Comparison of ENCODE assay signal across 1 cellular context in genomic region chr1:39615086-39615662, GRCh38.
TF ChIP-seq lines count a peak whose summit lies in the region.

No MANE protein-coding gene starts in this region.

TF ChIP-seq in IMR-90, 13 proteins besides CTCF, POLR2A, EP300 and RAD21:
- TF ChIP-seq MAFK (IDR thresholded peaks at IDR 0.05; ENCODE audit: low read depth, low read length), result peak; percentile 93
- peak; percentile 99 for TF ChIP-seq NFE2L2 (IDR thresholded peaks at IDR 0.05; ENCODE audit: low read depth, low read length)
- TF ChIP-seq SMC3 (IDR thresholded peaks at IDR 0.05; ENCODE audit: low read depth, low read length), result no peak
- TF ChIP-seq CHD1 (IDR thresholded peaks at IDR 0.05; ENCODE audit: low read depth, low read length), result no peak
- no peak for TF ChIP-seq ELK1 (IDR thresholded peaks at IDR 0.05; ENCODE audit: borderline replicate concordance, low read depth, low read length)
